10 cellular contexts compared by ENCODE assay signal in the genomic region with DNA sequence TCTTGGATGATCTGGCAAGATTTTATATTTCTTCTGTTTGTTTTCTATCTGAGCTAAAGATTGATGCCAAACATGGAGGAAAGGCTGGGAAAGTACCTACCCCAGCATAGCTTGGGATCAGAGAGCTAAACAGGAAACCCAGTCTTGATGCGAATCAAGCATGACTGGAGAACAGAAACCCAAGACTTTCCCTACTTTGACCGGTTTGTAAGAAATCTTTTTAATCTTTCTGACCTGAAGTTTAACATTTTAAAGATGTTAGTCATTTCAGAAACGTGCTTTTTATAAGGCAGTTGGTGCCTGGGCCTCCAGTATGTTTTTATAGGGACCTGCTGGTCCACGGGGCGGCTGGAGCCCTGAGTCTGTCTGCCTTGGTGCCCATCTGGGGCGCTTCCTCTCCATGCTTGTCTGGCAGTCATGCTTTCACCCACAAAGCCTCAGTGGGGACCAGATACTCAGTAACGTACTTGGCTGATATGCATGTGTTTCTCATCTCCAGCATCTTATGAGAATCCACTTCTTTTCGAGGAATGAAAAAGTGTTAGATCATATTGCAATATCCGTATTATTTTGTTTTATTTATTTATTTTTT.
DNase-seq lines count a peak whose midpoint lies in the region; ATAC-seq, FAIRE-seq and TF ChIP-seq lines count a peak whose summit lies in the region.
"Had no signal": no experiment of that assay in that cellular context is flagged by ENCODE, and none has a peak within 500 bp of the region (broad histone marks: within the 10 kb centered on the region; RNA-seq: fewer than 3 reads in every experiment).

No MANE protein-coding gene starts in this region.

- ATAC-seq in GM19452 (IDR thresholded peaks at IDR 0.05; ENCODE audit: unreplicated experiment), result peak; percentile 79
- ATAC-seq in HG03108 (IDR thresholded peaks at IDR 0.05; ENCODE audit: unreplicated experiment), result peak; percentile 85
- no peak for ATAC-seq in left ventricle myocardium superior

- H2AFZ ChIP-seq in astrocyte (ENCODE audit: low read depth, low read length), result no peak overlapping the region

- DNase-seq in GM13977 (ENCODE audit: low spot score) (peak; percentile 16), astrocyte (ENCODE audit: low read depth) (peak; percentile 2), left ventricle myocardium superior (no peak), NCI-H1105 treated with DMSO at 0.1 percent for 48 hours (lab: John Stamatoyannopoulos, UW) (no peak), iPS-NIHi7 (ENCODE audit: extremely low spot score) (no peak), NCI-H2081 (lab: John Stamatoyannopoulos, UW) (no peak)
- DNase-seq: activated gamma-delta T cell; naive thymus-derived CD8-positive, alpha-beta T cell had no signal

- peaks cover 3% of the 10 kb centered on the region for H3K27me3 Mint-ChIP-seq in astrocyte (ENCODE audit: low read depth, unreplicated experiment)
- H3K27me3 Mint-ChIP-seq: naive thymus-derived CD8-positive, alpha-beta T cell had no signal

- peaks cover 8% of the 10 kb centered on the region for H3K4me1 ChIP-seq in astrocyte (ENCODE audit: insufficient read depth, low read length)

- H3K27ac Mint-ChIP-seq in astrocyte (ENCODE audit: unreplicated experiment), result no peak overlapping the region

- intact Hi-C loops in left ventricle myocardium superior (cut with micrococcal nuclease), result no loop called here

- in situ Hi-C loops in GM13977 (cut with MboI; ENCODE audit: low pct_unique_long_range_greater_than_20kb, low sequenced_read_pairs, unreplicated experiment), result no loop called here

- H3K4me1 Mint-ChIP-seq in astrocyte (ENCODE audit: low read depth, unreplicated experiment), result peaks cover 16% of the 10 kb centered on the region

- no peaks in the 10 kb centered on the region for H3K9me3 ChIP-seq in astrocyte (ENCODE audit: insufficient read depth, low read depth, low read length)

- H3K4me2 ChIP-seq in astrocyte (ENCODE audit: low read length), result no peak overlapping the region

- H3K79me2 ChIP-seq in astrocyte (ENCODE audit: insufficient read depth, low read length), result no peaks in the 10 kb centered on the region

- H3K9ac ChIP-seq in astrocyte (ENCODE audit: low read length), result no peak overlapping the region

- H3K36me3 ChIP-seq in astrocyte (ENCODE audit: insufficient read depth, low read length), result no peaks in the 10 kb centered on the region

- no peak overlapping the region for H3K27ac ChIP-seq in astrocyte (ENCODE audit: low read depth, low read length)

- H3K4me3 Mint-ChIP-seq in astrocyte (ENCODE audit: unreplicated experiment), result no peak overlapping the region

- no peaks in the 10 kb centered on the region for H3K9me3 Mint-ChIP-seq in astrocyte (ENCODE audit: unreplicated experiment)
- H3K9me3 Mint-ChIP-seq: naive thymus-derived CD8-positive, alpha-beta T cell had no signal

- no peak overlapping the region for H3K4me3 ChIP-seq in astrocyte (ENCODE audit: insufficient read depth, low read depth, low read length)

- peaks cover 4% of the 10 kb centered on the region for H3K36me3 Mint-ChIP-seq in astrocyte (ENCODE audit: low read depth, unreplicated experiment)

- H4K20me1 ChIP-seq in astrocyte (ENCODE audit: insufficient read depth, low read length), result no peaks in the 10 kb centered on the region

- H3K27me3 ChIP-seq in astrocyte (ENCODE audit: insufficient read depth, low read length), result no peaks in the 10 kb centered on the region

- TF ChIP-seq CTCF in GM13977 (IDR thresholded peaks at IDR 0.05; ENCODE audit: extremely low read depth, insufficient read depth, missing control alignments), result no peak
- no peak for TF ChIP-seq CTCF in astrocyte (IDR thresholded peaks at IDR 0.05; ENCODE audit: insufficient read depth, low read depth, low read length)

- no peak for FAIRE-seq in astrocyte (lab: Jason Lieb, UNC)

Comparison
In these comparisons a context has a peak if more than half of its experiments do, and no peak if none do; other contexts are left out.
1. DNase-seq: peak in GM13977 (single experiment) and astrocyte (single experiment); none in left ventricle myocardium superior (single experiment), NCI-H1105 treated with DMSO at 0.1 percent for 48 hours (single experiment), iPS-NIHi7 (single experiment) and NCI-H2081 (0 of 2).